24 cellular contexts compared by ENCODE assay signal in genomic region chr7:71694678-71695077, GRCh38.
"Had no signal": no experiment of that assay in that cellular context is flagged by ENCODE, and none has a peak within 500 bp of the region (broad histone marks: within the 10 kb centered on the region; RNA-seq: fewer than 3 reads in every experiment).

No MANE protein-coding gene starts in this region.

- H3K36me3 Mint-ChIP-seq: activated naive CD4-positive, alpha-beta T cell treated with anti-CD3 and anti-CD28 coated beads, Interleukin-2, amount 10 ng/mL, durations not matched to agents 7 days and 5 days had no signal

- H3K4me3 Mint-ChIP-seq: activated CD4-positive, alpha-beta memory T cell treated with anti-CD3 and anti-CD28 coated beads, Interleukin-2, amount 10 ng/mL, durations not matched to agents 7 days and 5 days; activated naive CD4-positive, alpha-beta T cell treated with anti-CD3 and anti-CD28 coated beads, Interleukin-2, amount 10 ng/mL, durations not matched to agents 7 days and 5 days; activated T-cell treated with anti-CD3 and anti-CD28 coated beads, Interleukin-2, amount 50 U/mL, for 24 hours; central memory CD8-positive, alpha-beta T cell; mesothelial cell of epicardium; naive B cell; nephron progenitor cell had no signal

- ATAC-seq: activated CD4-positive, CD25-positive, alpha-beta regulatory T cell treated with anti-CD3 and anti-CD28 coated beads, Interleukin-2, amount 50 U/mL, for 24 hours; foreskin keratinocyte; sciatic nerve; stimulated activated naive CD8-positive, alpha-beta T cell treated with anti-CD3 and anti-CD28 coated beads, Interleukin-15, Interleukin-2, amounts not matched to agents 100 U/mL and 50 U/mL, for 24 hours had no signal

- H3K27ac Mint-ChIP-seq: activated CD4-positive, alpha-beta memory T cell treated with anti-CD3 and anti-CD28 coated beads, Interleukin-2, amount 10 ng/mL, durations not matched to agents 7 days and 5 days; activated naive CD4-positive, alpha-beta T cell treated with anti-CD3 and anti-CD28 coated beads, Interleukin-2, amount 10 ng/mL, durations not matched to agents 7 days and 5 days; activated T-cell treated with anti-CD3 and anti-CD28 coated beads, Interleukin-2, amount 50 U/mL, for 24 hours; mesothelial cell of epicardium; naive B cell; nephron progenitor cell; progenitor cell of endocrine pancreas had no signal

- DNase-seq: activated CD4-positive, alpha-beta memory T cell treated with anti-CD3 and anti-CD28 coated beads, Interleukin-2, amount 10 ng/mL, durations not matched to agents 7 days and 5 days; activated CD4-positive, alpha-beta T cell treated with anti-CD3 and anti-CD28 coated beads for 48 hours; activated CD8-positive, alpha-beta memory T cell treated with anti-CD3 and anti-CD28 coated beads, Interleukin-2, amount 50 U/mL, for 48 hours; activated gamma-delta T cell; activated naive CD4-positive, alpha-beta T cell treated with anti-CD3 and anti-CD28 coated beads, Interleukin-2, amount 10 ng/mL, durations not matched to agents 7 days and 5 days; activated T-cell treated with anti-CD3 and anti-CD28 coated beads, Interleukin-2, amount 50 U/mL, for 24 hours; amniotic stem cell; dermis blood vessel endothelial cell; effector CD4-positive, alpha-beta T cell; foreskin keratinocyte; naive B cell; nephron progenitor cell; ovary; stimulated activated CD4-positive, alpha-beta T cell treated with anti-CD3 and anti-CD28 coated beads, Interleukin-12 subunit alpha, Interleukin-12 subunit beta, amount 100 ng/mL, for 4 hours; stimulated activated CD4-positive, alpha-beta T cell treated with anti-CD3 and anti-CD28 coated beads, Interleukin-4, amount 100 ng/mL, for 1 hour; stimulated activated naive CD8-positive, alpha-beta T cell treated with anti-CD3 and anti-CD28 coated beads, Interleukin-15, Interleukin-2, amounts not matched to agents 100 U/mL and 50 U/mL, for 24 hours; T-helper 9 cell; testis; trophoblast cell had no signal

- H3K27me3 Mint-ChIP-seq: activated CD4-positive, alpha-beta memory T cell treated with anti-CD3 and anti-CD28 coated beads, Interleukin-2, amount 10 ng/mL, durations not matched to agents 7 days and 5 days; activated naive CD4-positive, alpha-beta T cell treated with anti-CD3 and anti-CD28 coated beads, Interleukin-2, amount 10 ng/mL, durations not matched to agents 7 days and 5 days; activated T-cell treated with anti-CD3 and anti-CD28 coated beads, Interleukin-2, amount 50 U/mL, for 24 hours; central memory CD8-positive, alpha-beta T cell; naive B cell; progenitor cell of endocrine pancreas had no signal

- H3K4me1 Mint-ChIP-seq: activated CD4-positive, alpha-beta memory T cell treated with anti-CD3 and anti-CD28 coated beads, Interleukin-2, amount 10 ng/mL, durations not matched to agents 7 days and 5 days; activated naive CD4-positive, alpha-beta T cell treated with anti-CD3 and anti-CD28 coated beads, Interleukin-2, amount 10 ng/mL, durations not matched to agents 7 days and 5 days; central memory CD8-positive, alpha-beta T cell; mesothelial cell of epicardium; naive B cell had no signal
